Comparison of ENCODE assay signal across 18 cellular contexts in genomic region chr1:1110561-1110971, GRCh38. TPM values are rescaled to one million over a fixed set of nuclear protein-coding genes. Genes with fewer than 3 reads are reported as not detected.
DNase-seq lines count a peak whose midpoint lies in the region; ATAC-seq, FAIRE-seq and TF ChIP-seq lines count a peak whose summit lies in the region.
"Had no signal": no experiment of that assay in that cellular context is flagged by ENCODE, and none has a peak within 500 bp of the region (broad histone marks: within the 10 kb centered on the region; RNA-seq: fewer than 3 reads in every experiment).

No MANE protein-coding gene starts in this region.

- no TSS peak for BruUV-seq in GM12878 (replicated peaks; lab: Mats Ljungman, UMichigan)

- no peaks in the 10 kb centered on the region for H4K20me1 ChIP-seq in GM12878 (ENCODE audit: control insufficient read depth, insufficient read depth)

- TF ChIP-seq POLR2A in heart left ventricle (IDR thresholded peaks at IDR 0.05), result no peak
- TF ChIP-seq POLR2A in GM12878 (IDR thresholded peaks at IDR 0.05; ENCODE audit: low read depth, low read length), result no peak
- TF ChIP-seq POLR2A in transverse colon (IDR thresholded peaks at IDR 0.05), result no peak

- peaks cover 9% of the 10 kb centered on the region for H3K79me2 ChIP-seq in GM12878 (ENCODE audit: control insufficient read depth, insufficient read depth, low read length)

- ATAC-seq in heart left ventricle (no peak), left ventricle myocardium superior (no peak), GM12878 (no peak), lower lobe of right lung (no peak), GM19328 (IDR thresholded peaks at IDR 0.05; ENCODE audit: unreplicated experiment) (no peak), GM21529 (IDR thresholded peaks at IDR 0.05; ENCODE audit: unreplicated experiment) (no peak)

- no peak for FAIRE-seq in GM12878 (lab: Jason Lieb, UNC)
- FAIRE-seq: A204.1, GM19239 had no signal

- RAD21 ChIA-PET in GM12878 (lab: Charles Lee; ENCODE audit: unreplicated experiment), result interaction anchor here (0.6 kb wide), 1 partner anchor 163 kb away, joined by 4 read pairs; the partner anchor contains the start of gene UBE2J2

- SMC1A ChIA-PET in GM12878 (lab: Charles Lee; ENCODE audit: uncharacterized antibody, unreplicated experiment), result no interaction called here

- 84 to 94% (median 92%) methylated on average over 29 of the region's 29 CpGs for WGBS in heart left ventricle, 4 donors
- 95% methylated on average over 29 of the region's 29 CpGs for WGBS in GM12878 (ENCODE audit: insufficient coverage, insufficient replicate concordance, low lambda C conversion rate, missing lambda C conversion rate)
- WGBS in transverse colon (ENCODE audit: low coverage in 1 of 2), 2 donors, result 86 to 100% methylated on average over 13 to 28 of the region's 29 CpGs

- no peak overlapping the region for H3K4me2 ChIP-seq in GM12878 (ENCODE audit: control insufficient read depth, insufficient read depth)

- TF ChIP-seq CTCF in heart left ventricle (IDR thresholded peaks at IDR 0.05) (no peak), GM12878 (IDR thresholded peaks at IDR 0.05 in 2 of 3, conservative IDR thresholded peaks at IDR 0.05 in 1 of 3; ENCODE audit: control insufficient read depth in 2 of 3, extremely low read depth in 1 of 3, insufficient read depth in 1 of 3, low read depth in 3 of 3, low read length in 3 of 3) (no peak), lower lobe of right lung (IDR thresholded peaks at IDR 0.05) (no peak), transverse colon (IDR thresholded peaks at IDR 0.05) (no peak)

- H3K9me3 ChIP-seq in heart left ventricle (peaks cover 0 to 13% (median 4%) of the 10 kb centered on the region in 12 donors), GM12878 (replicated peaks; ENCODE audit: control insufficient read depth, insufficient read depth, low read length) (peaks cover 11% of the 10 kb centered on the region; the same call in 2 of the 3 replicates), lower lobe of right lung (no peaks in the 10 kb centered on the region), transverse colon (no peaks in the 10 kb centered on the region)

- in situ Hi-C loops in GM12878 (cut with MboI) (no loop called here), transverse colon (cut with MboI; ENCODE audit: low pct_ligation_motif_present in 1 of 4, low pct_unique_long_range_greater_than_20kb in 1 of 4, low sequenced_read_pairs in 3 of 4) (loop anchor here in 3 of 4 donors (10.0 to 25.0 kb wide), 4 partner anchors 76 to 164 kb away; partner anchors contain the start of gene UBE2J2 (in 2 of the 3))

- intact Hi-C loops in heart left ventricle (cut with DNase I), result loop anchor here in 2 of 10 donors (10.0 kb wide), 3 partner anchors 76 to 504 kb away; partner anchors contain the start of genes AURKAIP1 (in 1 of the 2) and MIB2 (in 1 of the 2)
- intact Hi-C loops in left ventricle myocardium superior (cut with micrococcal nuclease), result no loop called here
- intact Hi-C loops in GM12878 (cut with micrococcal nuclease; ENCODE audit: unreplicated experiment), result no loop called here
- intact Hi-C loops in lower lobe of right lung (cut with DNase I), result no loop called here
- intact Hi-C loops in transverse colon (cut with DNase I; ENCODE audit: low total_unique reads), result no loop called here

- DNase-seq in heart left ventricle, result peak in 3 of 5 donors; percentile 9 to 23 (median 15)
- no peak for DNase-seq in left ventricle myocardium superior
- DNase-seq in GM12878 (ENCODE audit: low read depth, low spot score), result no peak
- peak; percentile 38 for DNase-seq in lower lobe of right lung
- DNase-seq in transverse colon, result peak; percentile 6
- DNase-seq: COR-L47, DMS153, H9, NCI-H1048, NCI-H1436 treated with DMSO at 0.1 percent for 48 hours, NCI-H2029 treated with DMSO at 0.1 percent for 48 hours, NCI-H2171 treated with DMSO at 0.1 percent for 48 hours, NCI-H748 treated with DMSO at 0.1 percent for 48 hours had no signal

- H3K4me3 ChIP-seq in heart left ventricle, result no peak overlapping the region
- H3K4me3 ChIP-seq in GM12878, result no peak overlapping the region
- H3K4me3 ChIP-seq in lower lobe of right lung, result no peak overlapping the region
- no peak overlapping the region for H3K4me3 ChIP-seq in transverse colon

- CTCF ChIA-PET in GM12878 (lab: Yijun Ruan, JAX), result interaction anchor here (1.3 kb wide), 1 partner anchor 12 kb away, joined by 3 read pairs; no protein-coding TSS in a partner anchor

- H3K4me1 ChIP-seq in heart left ventricle, result peaks cover 0 to 9% (median 4%) of the 10 kb centered on the region in 12 donors
- no peaks in the 10 kb centered on the region; the same call in 1 of the 2 replicates for H3K4me1 ChIP-seq in GM12878 (ENCODE audit: control insufficient read depth, insufficient read depth, low read length)
- peaks cover 9% of the 10 kb centered on the region for H3K4me1 ChIP-seq in lower lobe of right lung
- H3K4me1 ChIP-seq in transverse colon, result peaks cover 4 to 22% (median 17%) of the 10 kb centered on the region in 4 donors

- no peak overlapping the region for H2AFZ ChIP-seq in GM12878 (ENCODE audit: control insufficient read depth, low read depth, low read length)

- H3K27me3 ChIP-seq in heart left ventricle, result no peaks in the 10 kb centered on the region
- H3K27me3 ChIP-seq in GM12878 (replicated peaks in 1 of 2; ENCODE audit: control insufficient read depth in 2 of 2, insufficient read depth in 2 of 2, low read length in 1 of 2), result no peaks in the 10 kb centered on the region
- H3K27me3 ChIP-seq in lower lobe of right lung (ENCODE audit: low read depth), result no peaks in the 10 kb centered on the region
- no peaks in the 10 kb centered on the region for H3K27me3 ChIP-seq in transverse colon

- TF ChIP-seq EP300 in GM12878 (IDR thresholded peaks at IDR 0.05; ENCODE audit: borderline replicate concordance in 1 of 2, control insufficient read depth in 1 of 2, low read depth in 2 of 2, low read length in 2 of 2), result no peak
- no peak for TF ChIP-seq EP300 in transverse colon (IDR thresholded peaks at IDR 0.05; ENCODE audit: low read depth)

- peaks cover 0 to 6% (median 0%) of the 10 kb centered on the region in 9 donors for H3K36me3 ChIP-seq in heart left ventricle
- H3K36me3 ChIP-seq in GM12878 (ENCODE audit: control insufficient read depth in 2 of 2, insufficient read depth in 2 of 2, low read length in 1 of 2), result peaks cover 0 to 2% of the 10 kb centered on the region in 2 experiments; a peak in 1 of 4 replicates
- no peaks in the 10 kb centered on the region for H3K36me3 ChIP-seq in lower lobe of right lung
- H3K36me3 ChIP-seq in transverse colon, result no peaks in the 10 kb centered on the region

- H3K27ac ChIP-seq in heart left ventricle (no peak overlapping the region), GM12878 (ENCODE audit: control insufficient read depth, insufficient read depth) (no peak overlapping the region), lower lobe of right lung (no peak overlapping the region), transverse colon (peak overlapping the region; percentile 71 to 82 (median 77))

- H3K9ac ChIP-seq in GM12878 (ENCODE audit: control insufficient read depth, insufficient read depth, low read length), result no peak overlapping the region

- POLR2A ChIA-PET in GM12878 (lab: Charles Lee), result no interaction called here

- TF ChIP-seq RAD21 in GM12878 (IDR thresholded peaks at IDR 0.05; ENCODE audit: insufficient read depth, low read depth, low read length), result no peak

TF ChIP-seq in GM12878, 131 proteins besides CTCF, POLR2A, EP300 and RAD21 (continues in another document):
- TF ChIP-seq BRCA1 (IDR thresholded peaks at IDR 0.05; ENCODE audit: low read depth, low read length) (no peak), SMARCA5 (IDR thresholded peaks at IDR 0.05) (no peak)

RNA-seq across cellular contexts. Expression of gene C1orf159, which starts 5.3 kb away (rescaled TPM):
- total RNA-seq in heart left ventricle (1 to 10 TPM; 3.7 to 6.6 (median 4.2) TPM), left ventricle myocardium superior (4.0 TPM), GM12878 (2014; rRNA removed) (12.2 and 16.8 TPM in 2 replicates), GM12878 (2014; rRNA removed; fragmentation: Illumina TruSeq; extraction: Trizol) (2.3 and 3.0 TPM in 2 replicates), GM12878 (2021) (15.5 and 18.7 TPM in 2 replicates), lower lobe of right lung (11.7 TPM), transverse colon (100 to 1,000 TPM in 1 of 4 donors, 10 to 100 TPM in 3; 23.6 to 108 (median 47.3) TPM)
- polyA plus RNA-seq in heart left ventricle (1 to 10 TPM; 7.1 to 7.2 TPM), GM12878 (2011; rRNA removed) (1.9 and 5.1 TPM in 2 replicates), GM12878 (2014; fragmentation: Illumina TruSeq; extraction: Trizol) (0.24 and 1.3 TPM in 2 replicates), GM12878 (2014; fragmentation: Nextera tagmentation; extraction: Ambion mirVana) (under 1 TPM; 0.11 to 0.44 TPM), GM12878 (2014; rRNA removed) (23.4 TPM in 2 replicates), GM12878 (2016; fragmentation: Nextera tagmentation; extraction: Ambion mirVana) (10 to 100 TPM; 10.9 to 12.1 TPM)
- total RNA-seq in GM12878 (2013; cell fraction: nucleolus; rRNA removed), result 49.9 and 52.4 TPM in 2 replicates
- 3.3 TPM for polyA plus RNA-seq in GM12878 (2011; ENCODE audit: low read depth)
- 7.7 and 14.7 TPM in 2 replicates for polyA plus RNA-seq in GM12878 (2011; cell fraction: cytosol; rRNA removed)
- polyA plus RNA-seq in GM12878 (2011; cell fraction: nucleus; rRNA removed), result 75.7 and 94.5 TPM in 2 replicates
- polyA plus RNA-seq in GM12878 (2012), result 8.7 and 10.2 TPM in 2 replicates
- 2.0 and 6.2 TPM in 2 replicates for polyA minus RNA-seq in GM12878 (2011; rRNA and poly(A)+ RNA removed)
- polyA minus RNA-seq in GM12878 (2011; cell fraction: cytosol; rRNA and poly(A)+ RNA removed), result 4.1 and 5.5 TPM in 2 replicates
- polyA minus RNA-seq in GM12878 (2011; cell fraction: nucleus; rRNA and poly(A)+ RNA removed), result 12.5 and 19.2 TPM in 2 replicates

RNA-seq across cellular contexts. Expression of gene RNF223, which starts 36.5 kb away (rescaled TPM):
- total RNA-seq in heart left ventricle (not detected), left ventricle myocardium superior (not detected), GM12878 (2014; rRNA removed) (0.06 TPM in 1 of 2 replicates, not detected in the other), GM12878 (2014; rRNA removed; fragmentation: Illumina TruSeq; extraction: Trizol) (not detected in 2 replicates), GM12878 (2021) (not detected in 2 replicates), lower lobe of right lung (0.65 TPM), transverse colon (1 to 10 TPM; 3.0 to 7.5 (median 5.0) TPM)
- polyA plus RNA-seq in heart left ventricle (not detected), GM12878 (2011; rRNA removed) (not detected in 2 replicates), GM12878 (2014; fragmentation: Illumina TruSeq; extraction: Trizol) (not detected in 2 replicates), GM12878 (2014; fragmentation: Nextera tagmentation; extraction: Ambion mirVana) (not detected), GM12878 (2014; rRNA removed) (not detected in 2 replicates), GM12878 (2016; fragmentation: Nextera tagmentation; extraction: Ambion mirVana) (not detected)
- 0.33 TPM in 1 of 2 replicates, not detected in the other for total RNA-seq in GM12878 (2013; cell fraction: nucleolus; rRNA removed)
- not detected for polyA plus RNA-seq in GM12878 (2011; ENCODE audit: low read depth)
- polyA plus RNA-seq in GM12878 (2011; cell fraction: cytosol; rRNA removed), result not detected in 2 replicates
- not detected in 2 replicates for polyA plus RNA-seq in GM12878 (2011; cell fraction: nucleus; rRNA removed)
- polyA plus RNA-seq in GM12878 (2012), result 0.11 and 0.21 TPM in 2 replicates
- not detected in 2 replicates for polyA minus RNA-seq in GM12878 (2011; rRNA and poly(A)+ RNA removed)
- polyA minus RNA-seq in GM12878 (2011; cell fraction: cytosol; rRNA and poly(A)+ RNA removed), result not detected in 2 replicates
- polyA minus RNA-seq in GM12878 (2011; cell fraction: nucleus; rRNA and poly(A)+ RNA removed), result not detected in 2 replicates
- total RNA-seq: H9, NCI-H460 had no signal

Comparison
In these comparisons a context has a peak if more than half of its experiments do, and no peak if none do; other contexts are left out.
1. DNase-seq: peak in heart left ventricle (3 of 5), lower lobe of right lung (single experiment) and transverse colon (single experiment); none in left ventricle myocardium superior (single experiment) and GM12878 (single experiment).
2. H3K27ac ChIP-seq: peak in transverse colon (4 of 4); none in heart left ventricle (0 of 12), GM12878 (single experiment) and lower lobe of right lung (single experiment).